In genomic region chrX:48917139-48917980, GRCh38 we compare ENCODE assay signal across 8 cellular contexts.
DNase-seq lines count a peak whose midpoint lies in the region; ATAC-seq, FAIRE-seq and TF ChIP-seq lines count a peak whose summit lies in the region.

No MANE protein-coding gene starts in this region.

- in situ Hi-C loops in GM13976 (cut with MboI; ENCODE audit: low sequenced_read_pairs, unreplicated experiment): no loop called here

- peaks cover 78% of the 10 kb centered on the region for H3K36me3 Mint-ChIP-seq in central memory CD8-positive, alpha-beta T cell (ENCODE audit: insufficient read depth)

- DNase-seq in GM13976 (ENCODE audit: low spot score): peak; percentile 84
- peak; percentile 83 for DNase-seq in NCI-H345 treated with DMSO at 0.1 percent for 48 hours (lab: John Stamatoyannopoulos, UW; ENCODE audit: unreplicated experiment)
- peak; percentile 76 for DNase-seq in activated CD4-positive, CD25-positive, alpha-beta regulatory T cell treated with anti-CD3 and anti-CD28 coated beads, Interleukin-2, amount 50 U/mL, for 16 hours (ENCODE audit: low read depth, low spot score)
- peak; percentile 84 to 88 for DNase-seq in central memory CD8-positive, alpha-beta T cell (ENCODE audit: low spot score in 2 of 2)
- DNase-seq in stimulated activated CD4-positive, alpha-beta T cell treated with anti-CD3 and anti-CD28 coated beads, Interleukin-12 subunit alpha, Interleukin-12 subunit beta, amount 100 ng/mL, for 4 hours: peak; percentile 75

- H3K27me3 Mint-ChIP-seq in central memory CD8-positive, alpha-beta T cell: no peaks in the 10 kb centered on the region

- H3K9me3 Mint-ChIP-seq in central memory CD8-positive, alpha-beta T cell: no peaks in the 10 kb centered on the region

- peak overlapping the region; percentile 97 for H3K27ac Mint-ChIP-seq in central memory CD8-positive, alpha-beta T cell (ENCODE audit: low read depth)

- H3K4me3 Mint-ChIP-seq in central memory CD8-positive, alpha-beta T cell: peak overlapping the region; percentile 90

- ATAC-seq in HG03196 (IDR thresholded peaks at IDR 0.05; ENCODE audit: unreplicated experiment): peak; percentile 33
- peak; percentile 12 for ATAC-seq in central memory CD8-positive, alpha-beta T cell (replicated peaks; ENCODE audit: extremely low read depth, poor library complexity, severe bottlenecking)
- ATAC-seq in HG02588 (IDR thresholded peaks at IDR 0.05; ENCODE audit: unreplicated experiment): no peak

- peaks cover 25% of the 10 kb centered on the region for H3K4me1 Mint-ChIP-seq in central memory CD8-positive, alpha-beta T cell

- peak; percentile 69 for TF ChIP-seq CTCF in GM13976 (IDR thresholded peaks at IDR 0.05; ENCODE audit: borderline replicate concordance, control extremely low read depth, extremely low read depth, insufficient read depth, missing control alignments)

- FAIRE-seq in islet of Langerhans (lab: Jason Lieb, UNC): peak; percentile 100
